Comparison of ENCODE assay signal across 19 cellular contexts in genomic region chr16:71855937-71856662, GRCh38. TPM values are rescaled to one million over a fixed set of nuclear protein-coding genes. Genes with fewer than 3 reads are reported as not detected.
A peak's percentile ranks its signal among the peaks of the same experiment; 100 is the strongest.
DNase-seq lines count a peak whose midpoint lies in the region; ATAC-seq, FAIRE-seq and TF ChIP-seq lines count a peak whose summit lies in the region.
"Had no signal": no experiment of that assay in that cellular context is flagged by ENCODE, and none has a peak within 500 bp of the region (broad histone marks: within the 10 kb centered on the region; RNA-seq: fewer than 3 reads in every experiment).

No MANE protein-coding gene starts in this region.

- SMC1A ChIA-PET in GM12878 (lab: Charles Lee; ENCODE audit: uncharacterized antibody, unreplicated experiment), result interaction anchor here (0.8 to 3.0 kb wide), 2 partner anchors 9 to 14 kb away, joined by 3 to 17 read pairs; no protein-coding TSS in a partner anchor

- peaks cover 39 to 50% (median 48%) of the 10 kb centered on the region in 3 donors for H3K4me1 Mint-ChIP-seq in IgD-negative memory B cell

- H3K36me3 ChIP-seq in GM12878 (ENCODE audit: control insufficient read depth in 2 of 2, insufficient read depth in 2 of 2, low read length in 1 of 2), result peaks cover 13 to 15% of the 10 kb centered on the region in 2 experiments
- H3K36me3 ChIP-seq in effector memory CD4-positive, alpha-beta T cell (ENCODE audit: control insufficient read depth, insufficient read depth, low read length), result peaks cover 40% of the 10 kb centered on the region

- TF ChIP-seq RAD21 in GM12878 (IDR thresholded peaks at IDR 0.05; ENCODE audit: insufficient read depth, low read depth, low read length), result no peak

- DNase-seq in activated naive CD4-positive, alpha-beta T cell treated with Interleukin-2 at 50 U/mL for 16 hours, result peak; percentile 41
- DNase-seq in activated naive CD4-positive, alpha-beta T cell (lab: John Stamatoyannopoulos, UW), result no peak
- DNase-seq in GM12878 (ENCODE audit: low read depth, low spot score) (no peak), iPS-NIHi7 (ENCODE audit: extremely low spot score) (no peak), ureter (ENCODE audit: low spot score) (no peak)
- peak; percentile 51 for DNase-seq in stimulated activated CD8-positive, alpha-beta memory T cell treated with anti-CD3 and anti-CD28 coated beads, Interleukin-4, amount 100 ng/mL, for 48 hours
- DNase-seq in effector memory CD4-positive, alpha-beta T cell, result no peak
- DNase-seq: anterior cingulate cortex, foreskin keratinocyte, KBM-7, left ventricle myocardium inferior, NCI-H1092, NCI-H2107, PC-3, substantia nigra had no signal

- H3K36me3 Mint-ChIP-seq in IgD-negative memory B cell, result peaks cover 6% of the 10 kb centered on the region

- H3K9me3 ChIP-seq in GM12878 (replicated peaks; ENCODE audit: control insufficient read depth, insufficient read depth, low read length), result no peaks in the 10 kb centered on the region
- no peaks in the 10 kb centered on the region for H3K9me3 ChIP-seq in effector memory CD4-positive, alpha-beta T cell (ENCODE audit: control insufficient read depth, low read length)
- H3K9me3 ChIP-seq: left ventricle myocardium inferior had no signal

- H3K9ac ChIP-seq in GM12878 (ENCODE audit: control insufficient read depth, insufficient read depth, low read length), result no peak overlapping the region

- TF ChIP-seq CTCF in GM12878 (IDR thresholded peaks at IDR 0.05 in 2 of 3, conservative IDR thresholded peaks at IDR 0.05 in 1 of 3; ENCODE audit: control insufficient read depth in 2 of 3, extremely low read depth in 1 of 3, insufficient read depth in 1 of 3, low read depth in 3 of 3, low read length in 3 of 3), result no peak

- peaks cover 32% of the 10 kb centered on the region for H3K4me1 ChIP-seq in GM12878 (ENCODE audit: control insufficient read depth, insufficient read depth, low read length)
- H3K4me1 ChIP-seq in effector memory CD4-positive, alpha-beta T cell (ENCODE audit: control insufficient read depth, insufficient read depth, low read length, poor library complexity, severe bottlenecking), result peaks cover 5% of the 10 kb centered on the region
- H3K4me1 ChIP-seq: foreskin keratinocyte had no signal

- intact Hi-C loops in GM12878 (cut with micrococcal nuclease; ENCODE audit: unreplicated experiment), result no loop called here

- peak overlapping the region; percentile 15; the same call in 1 of the 2 replicates for H3K4me2 ChIP-seq in GM12878 (ENCODE audit: control insufficient read depth, insufficient read depth)
- H3K4me2 ChIP-seq: GM23338, smooth muscle cell had no signal

- H3K27me3 Mint-ChIP-seq in IgD-negative memory B cell, result no peaks in the 10 kb centered on the region

- CTCF ChIA-PET in GM12878 (lab: Yijun Ruan, JAX), result interaction anchor here (1.1 kb wide), 2 partner anchors 15 to 84 kb away, joined by 3 read pairs; no protein-coding TSS in a partner anchor

- peak overlapping the region in 1 of 4 donors; percentile 46 for H3K4me3 Mint-ChIP-seq in IgD-negative memory B cell
- H3K4me3 Mint-ChIP-seq: GM23338 had no signal

- POLR2A ChIA-PET in GM12878 (lab: Charles Lee), result interaction anchor here (1.5 kb wide), 1 partner anchor 10 kb away, joined by 4 read pairs; the partner anchor contains the start of gene ATXN1L

- H2AFZ ChIP-seq in GM12878 (ENCODE audit: control insufficient read depth, low read depth, low read length), result no peak overlapping the region
- H2AFZ ChIP-seq: GM23338 had no signal

- RAD21 ChIA-PET in GM12878 (lab: Charles Lee; ENCODE audit: unreplicated experiment), result no interaction called here

- WGBS in GM12878 (ENCODE audit: insufficient coverage, insufficient replicate concordance, low lambda C conversion rate, missing lambda C conversion rate), result 41% methylated on average over 5 of the region's 5 CpGs

- FAIRE-seq in GM12878 (lab: Jason Lieb, UNC), result peak; percentile 47

- TF ChIP-seq EP300 in GM12878 (IDR thresholded peaks at IDR 0.05; ENCODE audit: borderline replicate concordance in 1 of 2, control insufficient read depth in 1 of 2, low read depth in 2 of 2, low read length in 2 of 2), result no peak

- no peak for ATAC-seq in GM12878
- ATAC-seq: foreskin keratinocyte, GM23338, PC-3 had no signal

- no peaks in the 10 kb centered on the region for H3K9me3 Mint-ChIP-seq in IgD-negative memory B cell
- H3K9me3 Mint-ChIP-seq: GM23338 had no signal

- no peaks in the 10 kb centered on the region for H3K27me3 ChIP-seq in GM12878 (replicated peaks in 1 of 2; ENCODE audit: control insufficient read depth in 2 of 2, insufficient read depth in 2 of 2, low read length in 1 of 2)
- H3K27me3 ChIP-seq in effector memory CD4-positive, alpha-beta T cell (replicated peaks; ENCODE audit: control insufficient read depth, insufficient read depth, low read length, poor library complexity, severe bottlenecking), result no peaks in the 10 kb centered on the region
- H3K27me3 ChIP-seq: foreskin keratinocyte had no signal

- no TSS peak for BruUV-seq in GM12878 (replicated peaks; lab: Mats Ljungman, UMichigan)

- no peak overlapping the region for H3K4me3 ChIP-seq in GM12878
- H3K4me3 ChIP-seq in effector memory CD4-positive, alpha-beta T cell (ENCODE audit: insufficient read depth, low read depth, low read length, poor library complexity, severe bottlenecking), result no peak overlapping the region
- H3K4me3 ChIP-seq: GM23338, left ventricle myocardium inferior, SK-N-MC, smooth muscle cell had no signal

- 0 out of 2 replicates have a peak, but pooled peaks have one; percentile 28 for TF ChIP-seq POLR2A in GM12878 (IDR thresholded peaks at IDR 0.05; ENCODE audit: low read depth, low read length)

- peaks cover 27% of the 10 kb centered on the region for H3K79me2 ChIP-seq in GM12878 (ENCODE audit: control insufficient read depth, insufficient read depth, low read length)

- no peaks in the 10 kb centered on the region for H4K20me1 ChIP-seq in GM12878 (ENCODE audit: control insufficient read depth, insufficient read depth)

- no peak overlapping the region for H3K27ac ChIP-seq in GM12878 (ENCODE audit: control insufficient read depth, insufficient read depth)
- no peak overlapping the region for H3K27ac ChIP-seq in effector memory CD4-positive, alpha-beta T cell (ENCODE audit: insufficient read depth, low read length, poor library complexity, severe bottlenecking)
- H3K27ac ChIP-seq: foreskin keratinocyte, left ventricle myocardium inferior, SK-N-MC had no signal

- in situ Hi-C loops in GM12878 (cut with MboI), result no loop called here

- H3K27ac Mint-ChIP-seq in IgD-negative memory B cell, result peak overlapping the region in 2 of 3 donors; percentile 78 to 97
- H3K27ac Mint-ChIP-seq: GM23338 had no signal

RNA-seq across cellular contexts. Expression of gene ATXN1L, which starts 10.3 kb away (rescaled TPM):
- polyA plus RNA-seq in IgD-negative memory B cell (5.4 TPM), GM12878 (2011; rRNA removed) (13.7 and 13.9 TPM in 2 replicates), GM12878 (2014; fragmentation: Illumina TruSeq; extraction: Trizol) (12.2 and 15.7 TPM in 2 replicates), GM12878 (2014; fragmentation: Nextera tagmentation; extraction: Ambion mirVana) (1 to 10 TPM; 1.8 to 2.0 TPM), GM12878 (2014; rRNA removed) (9.8 and 9.9 TPM in 2 replicates), GM12878 (2016; fragmentation: Nextera tagmentation; extraction: Ambion mirVana) (1 to 10 TPM; 6.4 to 6.6 TPM)
- total RNA-seq in GM12878 (2013; cell fraction: nucleolus; rRNA removed), result 29.0 and 33.2 TPM in 2 replicates
- total RNA-seq in GM12878 (2014; rRNA removed) (7.4 and 8.6 TPM in 2 replicates), GM12878 (2014; rRNA removed; fragmentation: Illumina TruSeq; extraction: Trizol) (11.4 and 11.9 TPM in 2 replicates), GM12878 (2021) (13.9 and 14.6 TPM in 2 replicates), ureter (28.5 TPM)
- 10.6 TPM for polyA plus RNA-seq in GM12878 (2011; ENCODE audit: low read depth)
- 10.2 and 12.5 TPM in 2 replicates for polyA plus RNA-seq in GM12878 (2011; cell fraction: cytosol; rRNA removed)
- polyA plus RNA-seq in GM12878 (2011; cell fraction: nucleus; rRNA removed), result 27.6 and 33.0 TPM in 2 replicates
- 14.0 and 17.4 TPM in 2 replicates for polyA plus RNA-seq in GM12878 (2012)
- 15.1 and 19.2 TPM in 2 replicates for polyA minus RNA-seq in GM12878 (2011; rRNA and poly(A)+ RNA removed)
- polyA minus RNA-seq in GM12878 (2011; cell fraction: cytosol; rRNA and poly(A)+ RNA removed), result 3.3 and 3.7 TPM in 2 replicates
- 11.6 and 23.0 TPM in 2 replicates for polyA minus RNA-seq in GM12878 (2011; cell fraction: nucleus; rRNA and poly(A)+ RNA removed)

RNA-seq across cellular contexts. Expression of gene ZNF821, which starts 27.9 kb away (rescaled TPM):
- polyA plus RNA-seq in IgD-negative memory B cell, result 34.3 TPM
- 10.0 and 10.3 TPM in 2 replicates for total RNA-seq in GM12878 (2013; cell fraction: nucleolus; rRNA removed)
- total RNA-seq in GM12878 (2014; rRNA removed), result 4.5 and 6.9 TPM in 2 replicates
- total RNA-seq in GM12878 (2014; rRNA removed; fragmentation: Illumina TruSeq; extraction: Trizol), result 3.9 and 6.0 TPM in 2 replicates
- 7.2 and 7.9 TPM in 2 replicates for total RNA-seq in GM12878 (2021)
- polyA plus RNA-seq in GM12878 (2011; ENCODE audit: low read depth), result 6.8 TPM
- polyA plus RNA-seq in GM12878 (2011; rRNA removed), result 6.5 and 7.5 TPM in 2 replicates
- polyA plus RNA-seq in GM12878 (2011; cell fraction: cytosol; rRNA removed), result 7.2 and 7.5 TPM in 2 replicates
- 10.5 and 11.7 TPM in 2 replicates for polyA plus RNA-seq in GM12878 (2011; cell fraction: nucleus; rRNA removed)
- 9.6 and 12.2 TPM in 2 replicates for polyA plus RNA-seq in GM12878 (2012)
- 3.8 and 5.4 TPM in 2 replicates for polyA plus RNA-seq in GM12878 (2014; fragmentation: Illumina TruSeq; extraction: Trizol)
- 1 to 10 TPM in 1 of 2 experiments, under 1 TPM in 1; 0.82 to 2.0 TPM for polyA plus RNA-seq in GM12878 (2014; fragmentation: Nextera tagmentation; extraction: Ambion mirVana)
- 5.6 and 8.9 TPM in 2 replicates for polyA plus RNA-seq in GM12878 (2014; rRNA removed)
- 1 to 10 TPM; 6.6 to 9.9 TPM for polyA plus RNA-seq in GM12878 (2016; fragmentation: Nextera tagmentation; extraction: Ambion mirVana)
- 4.8 and 8.2 TPM in 2 replicates for polyA minus RNA-seq in GM12878 (2011; rRNA and poly(A)+ RNA removed)
- 2.1 and 6.2 TPM in 2 replicates for polyA minus RNA-seq in GM12878 (2011; cell fraction: cytosol; rRNA and poly(A)+ RNA removed)
- polyA minus RNA-seq in GM12878 (2011; cell fraction: nucleus; rRNA and poly(A)+ RNA removed), result 5.6 and 8.8 TPM in 2 replicates
- total RNA-seq in ureter, result 5.7 TPM

RNA-seq across cellular contexts. Expression of gene IST1, which starts 39.2 kb away (rescaled TPM):
- polyA plus RNA-seq in IgD-negative memory B cell, result 161 TPM
- total RNA-seq in GM12878 (2013; cell fraction: nucleolus; rRNA removed), result 347 and 367 TPM in 2 replicates
- 133 and 160 TPM in 2 replicates for total RNA-seq in GM12878 (2014; rRNA removed)
- total RNA-seq in GM12878 (2014; rRNA removed; fragmentation: Illumina TruSeq; extraction: Trizol), result 148 and 150 TPM in 2 replicates
- 134 and 140 TPM in 2 replicates for total RNA-seq in GM12878 (2021)
- 130 TPM for polyA plus RNA-seq in GM12878 (2011; ENCODE audit: low read depth)
- 277 and 293 TPM in 2 replicates for polyA plus RNA-seq in GM12878 (2011; rRNA removed)
- polyA plus RNA-seq in GM12878 (2011; cell fraction: cytosol; rRNA removed), result 195 and 230 TPM in 2 replicates
- polyA plus RNA-seq in GM12878 (2011; cell fraction: nucleus; rRNA removed), result 237 and 271 TPM in 2 replicates
- polyA plus RNA-seq in GM12878 (2012), result 158 and 177 TPM in 2 replicates
- 189 and 196 TPM in 2 replicates for polyA plus RNA-seq in GM12878 (2014; fragmentation: Illumina TruSeq; extraction: Trizol)
- polyA plus RNA-seq in GM12878 (2014; fragmentation: Nextera tagmentation; extraction: Ambion mirVana), result 100 to 1,000 TPM in 1 of 2 experiments, 10 to 100 TPM in 1; 97.3 to 136 TPM
- polyA plus RNA-seq in GM12878 (2014; rRNA removed), result 120 and 155 TPM in 2 replicates
- 100 to 1,000 TPM; 113 to 125 TPM for polyA plus RNA-seq in GM12878 (2016; fragmentation: Nextera tagmentation; extraction: Ambion mirVana)
- polyA minus RNA-seq in GM12878 (2011; rRNA and poly(A)+ RNA removed), result 190 and 206 TPM in 2 replicates
- polyA minus RNA-seq in GM12878 (2011; cell fraction: cytosol; rRNA and poly(A)+ RNA removed), result 44.1 and 49.4 TPM in 2 replicates
- polyA minus RNA-seq in GM12878 (2011; cell fraction: nucleus; rRNA and poly(A)+ RNA removed), result 53.4 and 67.3 TPM in 2 replicates
- total RNA-seq in ureter, result 176 TPM

RNA-seq across cellular contexts. Expression of gene AP1G1, which starts 47.5 kb away (rescaled TPM):
- 13.7 TPM for polyA plus RNA-seq in IgD-negative memory B cell
- total RNA-seq in GM12878 (2013; cell fraction: nucleolus; rRNA removed), result 292 and 333 TPM in 2 replicates
- 52.4 and 55.5 TPM in 2 replicates for total RNA-seq in GM12878 (2014; rRNA removed)
- 44.7 and 50.7 TPM in 2 replicates for total RNA-seq in GM12878 (2014; rRNA removed; fragmentation: Illumina TruSeq; extraction: Trizol)
- total RNA-seq in GM12878 (2021), result 66.5 and 66.8 TPM in 2 replicates
- polyA plus RNA-seq in GM12878 (2011; ENCODE audit: low read depth), result 28.5 TPM
- polyA plus RNA-seq in GM12878 (2011; rRNA removed), result 74.2 and 83.7 TPM in 2 replicates
- polyA plus RNA-seq in GM12878 (2011; cell fraction: cytosol; rRNA removed), result 61.0 and 81.2 TPM in 2 replicates
- 65.0 and 82.2 TPM in 2 replicates for polyA plus RNA-seq in GM12878 (2011; cell fraction: nucleus; rRNA removed)
- polyA plus RNA-seq in GM12878 (2012), result 31.0 and 35.6 TPM in 2 replicates
- 61.8 and 72.6 TPM in 2 replicates for polyA plus RNA-seq in GM12878 (2014; fragmentation: Illumina TruSeq; extraction: Trizol)
- 1 to 10 TPM; 5.9 to 8.4 TPM for polyA plus RNA-seq in GM12878 (2014; fragmentation: Nextera tagmentation; extraction: Ambion mirVana)
- polyA plus RNA-seq in GM12878 (2014; rRNA removed), result 42.2 and 50.9 TPM in 2 replicates
- polyA plus RNA-seq in GM12878 (2016; fragmentation: Nextera tagmentation; extraction: Ambion mirVana), result 10 to 100 TPM; 35.1 to 35.7 TPM
- polyA minus RNA-seq in GM12878 (2011; rRNA and poly(A)+ RNA removed), result 122 and 141 TPM in 2 replicates
- polyA minus RNA-seq in GM12878 (2011; cell fraction: cytosol; rRNA and poly(A)+ RNA removed), result 48.4 and 57.3 TPM in 2 replicates
- polyA minus RNA-seq in GM12878 (2011; cell fraction: nucleus; rRNA and poly(A)+ RNA removed), result 68.1 and 97.1 TPM in 2 replicates
- 117 TPM for total RNA-seq in ureter

Comparison
In these comparisons a context has a peak if more than half of its experiments do, and no peak if none do; other contexts are left out.
1. DNase-seq: peak in activated naive CD4-positive, alpha-beta T cell treated with Interleukin-2 at 50 U/mL for 16 hours (single experiment) and stimulated activated CD8-positive, alpha-beta memory T cell treated with anti-CD3 and anti-CD28 coated beads, Interleukin-4, amount 100 ng/mL, for 48 hours (single experiment); none in activated naive CD4-positive, alpha-beta T cell (0 of 4), GM12878 (single experiment), effector memory CD4-positive, alpha-beta T cell (0 of 3), iPS-NIHi7 (single experiment) and ureter (single experiment).